ENCODE assay signal across 10 cellular contexts in genomic region chr10:11516419-11516721, GRCh38.
A peak's percentile ranks its signal among the peaks of the same experiment; 100 is the strongest.
DNase-seq lines count a peak whose midpoint lies in the region; ATAC-seq, FAIRE-seq and TF ChIP-seq lines count a peak whose summit lies in the region.
"Had no signal": no experiment of that assay in that cellular context is flagged by ENCODE, and none has a peak within 500 bp of the region (broad histone marks: within the 10 kb centered on the region; RNA-seq: fewer than 3 reads in every experiment).

No MANE protein-coding gene starts in this region.

- CTCF ChIA-PET in A673 (lab: Charles Lee), result interaction anchor here (0.5 to 3.4 kb wide), 3 partner anchors 209 to 279 kb away, joined by 4 to 22 read pairs (median 17); no protein-coding TSS in a partner anchor

- no TSS peak for BruUV-seq in A673 (replicated peaks; lab: Mats Ljungman, UMichigan)

- TF ChIP-seq CTCF in A673 (conservative IDR thresholded peaks at IDR 0.05; ENCODE audit: low read depth, low read length), result no peak
- no peak for TF ChIP-seq CTCF in MM.1S (IDR thresholded peaks at IDR 0.05; ENCODE audit: low read length)
- no peak for TF ChIP-seq CTCF in tibial artery (IDR thresholded peaks at IDR 0.05)

- peaks cover 9% of the 10 kb centered on the region; the same call in 1 of the 2 replicates for H3F3A ChIP-seq in MM.1S (ENCODE audit: insufficient read depth, low read length)

- H3K9ac ChIP-seq in MM.1S (ENCODE audit: low read length), result no peak overlapping the region

- no peaks in the 10 kb centered on the region for H3K36me3 ChIP-seq in A673 (ENCODE audit: insufficient read depth, low read length, poor library complexity, severe bottlenecking)
- H3K36me3 ChIP-seq in MM.1S (replicated peaks; ENCODE audit: insufficient read depth, low read length), result no peaks in the 10 kb centered on the region
- no peaks in the 10 kb centered on the region for H3K36me3 ChIP-seq in tibial artery
- H3K36me3 ChIP-seq: BE2C had no signal

- no peaks in the 10 kb centered on the region for H3K79me2 ChIP-seq in MM.1S (ENCODE audit: low read length)

- no peaks in the 10 kb centered on the region for H3K9me3 ChIP-seq in A673 (ENCODE audit: low read depth, low read length, poor library complexity, severe bottlenecking)
- no peaks in the 10 kb centered on the region for H3K9me3 ChIP-seq in MM.1S (replicated peaks; ENCODE audit: insufficient read depth, low read length)
- no peaks in the 10 kb centered on the region for H3K9me3 ChIP-seq in tibial artery
- H3K9me3 ChIP-seq: BE2C had no signal

- H3K4me1 ChIP-seq in A673 (ENCODE audit: insufficient read depth, low read length, poor library complexity, severe bottlenecking) (peaks cover 38% of the 10 kb centered on the region), MM.1S (ENCODE audit: low read length) (peaks cover 18% of the 10 kb centered on the region), tibial artery (peaks cover 0 to 1% (median 0%) of the 10 kb centered on the region in 4 donors)
- H3K4me1 ChIP-seq: BE2C had no signal

- peak overlapping the region; percentile 41; the same call in 1 of the 2 replicates for H3K4me2 ChIP-seq in MM.1S (ENCODE audit: low read depth, low read length)

- no peaks in the 10 kb centered on the region for H3K9me2 ChIP-seq in MM.1S (replicated peaks; ENCODE audit: insufficient read depth, low read length)

- peak; percentile 72 for ATAC-seq in GM18907 (IDR thresholded peaks at IDR 0.05; ENCODE audit: unreplicated experiment)
- ATAC-seq in HG02759 (IDR thresholded peaks at IDR 0.05; ENCODE audit: unreplicated experiment), result peak; percentile 72

- H4K20me1 ChIP-seq in MM.1S (ENCODE audit: insufficient read depth, low read length), result no peaks in the 10 kb centered on the region

- intact Hi-C loops in A673 (cut with micrococcal nuclease; ENCODE audit: unreplicated experiment) (loop anchor here (2.0 to 10.0 kb wide), 2 partner anchors 94 to 468 kb away; partner anchors contain the start of gene USP6NL), tibial artery (cut with DNase I; ENCODE audit: low total_unique reads) (loop anchor here (5.0 kb wide), 1 partner anchor 241 kb away; no protein-coding TSS in a partner anchor)

- DNase-seq in A673 (ENCODE audit: low spot score) (no peak), MM.1S (peak; percentile 66), NCI-H345 treated with DMSO at 0.1 percent for 48 hours (lab: John Stamatoyannopoulos, UW; ENCODE audit: unreplicated experiment) (no peak), tibial artery (no peak), NOMO-1 treated with DMSO at 0.1 percent for 48 hours (lab: John Stamatoyannopoulos, UW; ENCODE audit: unreplicated experiment) (no peak), frontal cortex (ENCODE audit: low spot score in 2 of 2) (no peak)
- DNase-seq: BE2C; effector CD4-positive, alpha-beta T cell had no signal

- no peak for FAIRE-seq in frontal cortex (lab: Jason Lieb, UNC)

- H3K27me3 ChIP-seq in A673 (replicated peaks; ENCODE audit: insufficient read depth, low read depth, low read length, poor library complexity) (no peaks in the 10 kb centered on the region), MM.1S (replicated peaks; ENCODE audit: insufficient read depth, low read length) (no peaks in the 10 kb centered on the region), tibial artery (no peaks in the 10 kb centered on the region)
- H3K27me3 ChIP-seq: BE2C had no signal

- no peak overlapping the region for H3K4me3 ChIP-seq in A673 (ENCODE audit: low read depth, low read length, poor library complexity, severe bottlenecking)
- no peak overlapping the region for H3K4me3 ChIP-seq in MM.1S (ENCODE audit: low read length)
- H3K4me3 ChIP-seq in tibial artery, result no peak overlapping the region

- POLR2A ChIA-PET in A673 (lab: Charles Lee; ENCODE audit: low non-redundant PET), result no interaction called here

- H3K27ac ChIP-seq in A673 (ENCODE audit: low read depth, low read length, poor library complexity, severe bottlenecking) (peak overlapping the region; percentile 26), MM.1S (ENCODE audit: low read length) (no peak overlapping the region), tibial artery (no peak overlapping the region)

- no peak overlapping the region for H2AFZ ChIP-seq in MM.1S (ENCODE audit: low read length)
